Comparison of ENCODE assay signal across 8 cellular contexts in the genomic region with DNA sequence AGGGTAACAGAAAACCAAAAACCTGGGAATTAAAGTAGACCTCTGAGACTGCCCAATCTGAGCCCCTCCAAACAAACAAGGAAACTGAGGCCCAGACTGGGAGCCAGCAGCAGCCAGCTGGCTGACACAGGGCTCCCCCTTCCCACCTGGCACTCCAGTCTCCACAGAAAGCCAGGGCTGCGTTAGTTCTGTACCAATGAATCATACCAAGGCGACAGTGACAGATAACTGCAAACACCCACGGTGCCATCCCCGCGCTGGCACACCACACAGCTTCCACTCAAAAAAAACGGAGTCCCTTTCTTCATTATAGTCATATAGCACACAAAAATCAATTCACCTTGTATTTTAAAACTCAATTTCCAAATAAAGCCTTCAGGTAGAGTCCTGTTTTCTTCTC. TPM values are rescaled to one million over a fixed set of nuclear protein-coding genes. Genes with fewer than 3 reads are reported as not detected.
DNase-seq lines count a peak whose midpoint lies in the region; FAIRE-seq and TF ChIP-seq lines count a peak whose summit lies in the region.

No MANE protein-coding gene starts in this region.

- no peak for DNase-seq in activated T-helper 1 cell treated with anti-CD3 and anti-CD28 coated beads, Interleukin-12 subunit alpha, Interleukin-12 subunit beta, Interleukin-2, Interleukin-4 antibody, amounts not matched to agents 30 ng/mL and 10 ng/mL and 1 ng/mL, durations not matched to agents 14 hours and 24 hours and 36 hours (ENCODE audit: low spot score)
- DNase-seq in hepatocyte (ENCODE audit: low spot score) (no peak), inferior parietal cortex (ENCODE audit: extremely low spot score) (no peak), cerebellum (ENCODE audit: low spot score) (no peak), GM10248 (ENCODE audit: extremely low spot score) (no peak), D721Med (ENCODE audit: insufficient read length, low spot score) (no peak)
- peak; percentile 45 to 55 for DNase-seq in stimulated activated CD4-positive, alpha-beta T cell treated with anti-CD3 and anti-CD28 coated beads, Interleukin-2, amount 100 ng/mL, for 24 hours

- H3K9me2 ChIP-seq in hepatocyte (replicated peaks; ENCODE audit: insufficient read depth) = no peaks in the 10 kb centered on the region

- peak overlapping the region; percentile 88; the same call in 1 of the 2 replicates for H3K9ac ChIP-seq in KMS-11

- H4K20me1 ChIP-seq in KMS-11 (ENCODE audit: insufficient read depth) (no peaks in the 10 kb centered on the region), hepatocyte (ENCODE audit: insufficient read depth, poor library complexity, severe bottlenecking) (no peaks in the 10 kb centered on the region)

- H3K4me3 Mint-ChIP-seq in activated T-helper 1 cell treated with anti-CD3 and anti-CD28 coated beads, Interleukin-12 subunit alpha, Interleukin-12 subunit beta, Interleukin-2, Interleukin-4 antibody, amounts not matched to agents 30 ng/mL and 10 ng/mL and 1 ng/mL, durations not matched to agents 14 hours and 24 hours and 36 hours = peak overlapping the region; percentile 82

- H3K4me1 Mint-ChIP-seq in activated T-helper 1 cell treated with anti-CD3 and anti-CD28 coated beads, Interleukin-12 subunit alpha, Interleukin-12 subunit beta, Interleukin-2, Interleukin-4 antibody, amounts not matched to agents 30 ng/mL and 10 ng/mL and 1 ng/mL, durations not matched to agents 14 hours and 24 hours and 36 hours (ENCODE audit: low read depth) = peaks cover 38% of the 10 kb centered on the region

- H3K4me1 ChIP-seq in KMS-11 (ENCODE audit: low read depth, poor library complexity, severe bottlenecking) (peaks cover 24% of the 10 kb centered on the region), hepatocyte (ENCODE audit: insufficient read depth) (peaks cover 48% of the 10 kb centered on the region)

- H3K36me3 Mint-ChIP-seq in activated T-helper 1 cell treated with anti-CD3 and anti-CD28 coated beads, Interleukin-12 subunit alpha, Interleukin-12 subunit beta, Interleukin-2, Interleukin-4 antibody, amounts not matched to agents 30 ng/mL and 10 ng/mL and 1 ng/mL, durations not matched to agents 14 hours and 24 hours and 36 hours (ENCODE audit: low read depth) = peaks cover 2% of the 10 kb centered on the region

- no peaks in the 10 kb centered on the region for H3K9me3 Mint-ChIP-seq in activated T-helper 1 cell treated with anti-CD3 and anti-CD28 coated beads, Interleukin-12 subunit alpha, Interleukin-12 subunit beta, Interleukin-2, Interleukin-4 antibody, amounts not matched to agents 30 ng/mL and 10 ng/mL and 1 ng/mL, durations not matched to agents 14 hours and 24 hours and 36 hours

- H3K4me2 ChIP-seq in KMS-11 (peak overlapping the region; percentile 94), hepatocyte (peak overlapping the region; percentile 89)

- H3K27ac Mint-ChIP-seq in activated T-helper 1 cell treated with anti-CD3 and anti-CD28 coated beads, Interleukin-12 subunit alpha, Interleukin-12 subunit beta, Interleukin-2, Interleukin-4 antibody, amounts not matched to agents 30 ng/mL and 10 ng/mL and 1 ng/mL, durations not matched to agents 14 hours and 24 hours and 36 hours = peak overlapping the region; percentile 72

- H2AFZ ChIP-seq in KMS-11 (ENCODE audit: low read depth) (no peak overlapping the region), hepatocyte (no peak overlapping the region)

- CTCF ChIA-PET in GM10248 (lab: Yijun Ruan, JAX) = interaction anchor here (1.4 to 2.2 kb wide), 3 partner anchors 9 to 23 kb away, joined by 4 to 5 read pairs (median 4); no protein-coding TSS in a partner anchor

- TF ChIP-seq CTCF in KMS-11 (conservative IDR thresholded peaks at IDR 0.05; ENCODE audit: low read depth, low read length) = no peak
- TF ChIP-seq CTCF in hepatocyte (IDR thresholded peaks at IDR 0.05; ENCODE audit: poor library complexity) = no peak
- TF ChIP-seq CTCF in GM10248 (IDR thresholded peaks at IDR 0.05; ENCODE audit: control extremely low read depth, extremely low read depth, low read depth, missing control alignments) = no peak
- no peak for TF ChIP-seq CTCF in D721Med (IDR thresholded peaks at IDR 0.05; ENCODE audit: insufficient read depth, missing control alignments)

- H3K27me3 Mint-ChIP-seq in activated T-helper 1 cell treated with anti-CD3 and anti-CD28 coated beads, Interleukin-12 subunit alpha, Interleukin-12 subunit beta, Interleukin-2, Interleukin-4 antibody, amounts not matched to agents 30 ng/mL and 10 ng/mL and 1 ng/mL, durations not matched to agents 14 hours and 24 hours and 36 hours (ENCODE audit: insufficient read depth) = peaks cover 4% of the 10 kb centered on the region

- H3K79me2 ChIP-seq in KMS-11 (ENCODE audit: insufficient read depth, low read depth) = peaks cover 25% of the 10 kb centered on the region
- H3K79me2 ChIP-seq in hepatocyte = peaks cover 52% of the 10 kb centered on the region

- H3K9me3 ChIP-seq in hepatocyte (ENCODE audit: low read depth) = no peaks in the 10 kb centered on the region

- intact Hi-C loops in activated T-helper 1 cell treated with anti-CD3 and anti-CD28 coated beads, Interleukin-12 subunit alpha, Interleukin-12 subunit beta, Interleukin-2, Interleukin-4 antibody, amounts not matched to agents 30 ng/mL and 10 ng/mL and 1 ng/mL, durations not matched to agents 14 hours and 24 hours and 36 hours (cut with micrococcal nuclease) = loop anchor here (5.0 kb wide), 2 partner anchors 290 to 595 kb away; no protein-coding TSS in a partner anchor

- no peaks in the 10 kb centered on the region for H3K36me3 ChIP-seq in KMS-11 (ENCODE audit: insufficient read depth)
- H3K36me3 ChIP-seq in hepatocyte (replicated peaks; ENCODE audit: insufficient read depth, low read depth) = no peaks in the 10 kb centered on the region

- H3K4me3 ChIP-seq in KMS-11 (IDR thresholded peaks at IDR 0.05; ENCODE audit: insufficient read depth, low read depth, low read length) (no peak overlapping the region), hepatocyte (no peak overlapping the region)

- WGBS in hepatocyte (ENCODE audit: low lambda C conversion rate, missing lambda C conversion rate) = 86% methylated on average over 6 of the region's 6 CpGs

- no peaks in the 10 kb centered on the region for H3K27me3 ChIP-seq in KMS-11 (ENCODE audit: insufficient read depth, low read depth)
- no peaks in the 10 kb centered on the region for H3K27me3 ChIP-seq in hepatocyte

- H3K27ac ChIP-seq in KMS-11 = no peak overlapping the region
- H3K27ac ChIP-seq in hepatocyte = peak overlapping the region; percentile 96

- no peak for FAIRE-seq in D721Med (lab: Jason Lieb, UNC)

- POLR2A ChIA-PET in GM10248 (lab: Yijun Ruan, JAX) = interaction anchor here (0.6 to 1.8 kb wide), 2 partner anchors 8 to 42 kb away, joined by 4 read pairs; no protein-coding TSS in a partner anchor

RNA-seq across cellular contexts. Expression of gene PER2, which starts 1.4 kb away (rescaled TPM):
- total RNA-seq in activated T-helper 1 cell treated with anti-CD3 and anti-CD28 coated beads, Interleukin-12 subunit alpha, Interleukin-12 subunit beta, Interleukin-2, Interleukin-4 antibody, amounts not matched to agents 30 ng/mL and 10 ng/mL and 1 ng/mL, durations not matched to agents 14 hours and 24 hours and 36 hours = 19.0 and 21.2 TPM in 2 replicates
- total RNA-seq in hepatocyte = 6.1 and 8.9 TPM in 2 replicates
- 6.0 and 6.4 TPM in 2 replicates for polyA plus RNA-seq in hepatocyte
- 7.5 TPM for total RNA-seq in cerebellum

RNA-seq across cellular contexts. Expression of gene TRAF3IP1, which starts 33.3 kb away (rescaled TPM):
- total RNA-seq in activated T-helper 1 cell treated with anti-CD3 and anti-CD28 coated beads, Interleukin-12 subunit alpha, Interleukin-12 subunit beta, Interleukin-2, Interleukin-4 antibody, amounts not matched to agents 30 ng/mL and 10 ng/mL and 1 ng/mL, durations not matched to agents 14 hours and 24 hours and 36 hours = 14.4 and 15.4 TPM in 2 replicates
- total RNA-seq in hepatocyte = 9.0 and 9.7 TPM in 2 replicates
- polyA plus RNA-seq in hepatocyte = 8.4 and 9.1 TPM in 2 replicates
- total RNA-seq in cerebellum = 12.2 TPM

RNA-seq across cellular contexts. Expression of gene HES6, which starts 47.1 kb away (rescaled TPM):
- 10.3 and 11.2 TPM in 2 replicates for total RNA-seq in activated T-helper 1 cell treated with anti-CD3 and anti-CD28 coated beads, Interleukin-12 subunit alpha, Interleukin-12 subunit beta, Interleukin-2, Interleukin-4 antibody, amounts not matched to agents 30 ng/mL and 10 ng/mL and 1 ng/mL, durations not matched to agents 14 hours and 24 hours and 36 hours
- 14.1 and 17.8 TPM in 2 replicates for total RNA-seq in hepatocyte
- 23.0 and 28.5 TPM in 2 replicates for polyA plus RNA-seq in hepatocyte
- total RNA-seq in cerebellum = 45.3 TPM

Comparison
In these comparisons a context has a peak if more than half of its experiments do, and no peak if none do; other contexts are left out.
1. DNase-seq: peak in stimulated activated CD4-positive, alpha-beta T cell treated with anti-CD3 and anti-CD28 coated beads, Interleukin-2, amount 100 ng/mL, for 24 hours (2 of 2); none in activated T-helper 1 cell treated with anti-CD3 and anti-CD28 coated beads, Interleukin-12 subunit alpha, Interleukin-12 subunit beta, Interleukin-2, Interleukin-4 antibody, amounts not matched to agents 30 ng/mL and 10 ng/mL and 1 ng/mL, durations not matched to agents 14 hours and 24 hours and 36 hours (single experiment), hepatocyte (single experiment), inferior parietal cortex (single experiment), cerebellum (single experiment), GM10248 (single experiment) and D721Med (single experiment).